Comparison of ENCODE assay signal across 28 cellular contexts in genomic region chr5:143610946-143611345, GRCh38.
"Had no signal": no experiment of that assay in that cellular context is flagged by ENCODE, and none has a peak within 500 bp of the region (broad histone marks: within the 10 kb centered on the region; RNA-seq: fewer than 3 reads in every experiment).

No MANE protein-coding gene starts in this region.

- H3K4me3 ChIP-seq: colonic mucosa, coronary artery, dorsolateral prefrontal cortex, esophagus muscularis mucosa, esophagus squamous epithelium, gastrocnemius medialis, gastroesophageal sphincter, heart left ventricle, heart right ventricle had no signal

- H3K36me3 ChIP-seq: colonic mucosa, esophagus muscularis mucosa, esophagus squamous epithelium, gastrocnemius medialis, gastroesophageal sphincter, heart left ventricle, heart right ventricle had no signal

- H3K27ac ChIP-seq: colonic mucosa, coronary artery, dorsolateral prefrontal cortex, epithelial cell of prostate, esophagus muscularis mucosa, esophagus squamous epithelium, foreskin keratinocyte, gastrocnemius medialis, gastroesophageal sphincter, heart left ventricle, heart right ventricle had no signal

- H3K4me1 ChIP-seq: colonic mucosa, esophagus muscularis mucosa, foreskin keratinocyte, gastrocnemius medialis, gastroesophageal sphincter had no signal

- H3K27me3 ChIP-seq: colonic mucosa, dorsolateral prefrontal cortex, esophagus muscularis mucosa, esophagus squamous epithelium, foreskin keratinocyte, gastrocnemius medialis, gastroesophageal sphincter, heart left ventricle, heart right ventricle had no signal

- DNase-seq: colonic mucosa; cortex of kidney; dermis blood vessel endothelial cell; dorsolateral prefrontal cortex; effector CD4-positive, alpha-beta T cell; effector CD8-positive, alpha-beta T cell; effector memory CD4-positive, alpha-beta T cell; effector memory CD8-positive, alpha-beta T cell; endodermal cell; erythroblast; esophagus squamous epithelium; foreskin fibroblast; foreskin keratinocyte; foreskin melanocyte; gastrocnemius medialis; glutamatergic neuron; head of caudate nucleus; heart left ventricle; heart right ventricle had no signal

- ATAC-seq: effector memory CD8-positive, alpha-beta T cell; esophagus mucosa; foreskin keratinocyte; gastrocnemius medialis; gastroesophageal sphincter; heart right ventricle had no signal

- FAIRE-seq: colon, endometrium, endothelial cell of umbilical vein, frontal cortex had no signal

- H3K9me3 ChIP-seq: colonic mucosa, esophagus muscularis mucosa, esophagus squamous epithelium, gastrocnemius medialis had no signal
